Comparison of ENCODE assay signal across 9 cellular contexts in the genomic region with DNA sequence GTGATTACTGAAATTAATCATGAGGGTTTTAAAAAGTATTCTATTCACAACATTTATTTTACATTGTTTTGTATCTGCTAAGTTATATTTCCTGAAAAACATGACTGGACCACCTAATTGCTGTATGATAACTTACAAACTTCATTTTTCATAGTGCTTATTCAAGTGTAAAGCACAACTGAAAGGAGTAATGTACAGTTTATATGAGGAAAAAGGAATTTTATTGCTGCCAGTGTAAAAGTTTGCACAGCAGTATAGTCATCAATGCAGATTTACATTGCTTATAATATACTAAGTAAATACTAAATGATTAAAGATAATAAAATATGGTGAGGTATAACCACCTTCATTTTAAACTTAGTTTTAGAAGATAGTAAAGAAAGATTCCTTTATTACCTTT. TPM values are rescaled to one million over a fixed set of nuclear protein-coding genes. Genes with fewer than 3 reads are reported as not detected.
A peak's percentile ranks its signal among the peaks of the same experiment; 100 is the strongest.
DNase-seq lines count a peak whose midpoint lies in the region; ATAC-seq and TF ChIP-seq lines count a peak whose summit lies in the region.
"Had no signal": no experiment of that assay in that cellular context is flagged by ENCODE, and none has a peak within 500 bp of the region (broad histone marks: within the 10 kb centered on the region; RNA-seq: fewer than 3 reads in every experiment).

No MANE protein-coding gene starts in this region.

- H3K27me3 ChIP-seq in Peyer's patch (no peaks in the 10 kb centered on the region), prostate gland (replicated peaks; ENCODE audit: insufficient read depth) (no peaks in the 10 kb centered on the region)

- peak overlapping the region; percentile 31; the same call in 1 of the 2 replicates for H3K9ac ChIP-seq in ES-I3 (ENCODE audit: low read depth, low read length)

- no peak for ATAC-seq in HG02970 (IDR thresholded peaks at IDR 0.05; ENCODE audit: low FRiP score, unreplicated experiment)

- TF ChIP-seq CTCF in Peyer's patch (IDR thresholded peaks at IDR 0.05): no peak
- TF ChIP-seq CTCF in prostate gland (IDR thresholded peaks at IDR 0.05): no peak

- no peak for DNase-seq in Peyer's patch
- DNase-seq in erythroblast (lab: John Stamatoyannopoulos, UW): no peak
- DNase-seq in prostate gland (ENCODE audit: low spot score): no peak
- DNase-seq in DMS153 treated with DMSO at 0.1 percent for 48 hours (lab: John Stamatoyannopoulos, UW; ENCODE audit: unreplicated experiment): no peak
- no peak for DNase-seq in HuH-7.5 (ENCODE audit: low spot score)
- DNase-seq in DMS114 treated with DMSO at 0.1 percent for 48 hours (lab: John Stamatoyannopoulos, UW; ENCODE audit: unreplicated experiment): no peak
- DNase-seq: NCI-H226 had no signal

- intact Hi-C loops in prostate gland (cut with DNase I): loop anchor here (10.0 kb wide), 1 partner anchor 267 kb away; no protein-coding TSS in a partner anchor

- peak overlapping the region; percentile 9 to 92 (median 86) for H3K4me3 ChIP-seq in Peyer's patch
- H3K4me3 ChIP-seq in prostate gland: peak overlapping the region; percentile 64 to 95

- H3K27ac ChIP-seq in Peyer's patch: peak overlapping the region in 2 of 4 donors; percentile 1 to 32
- H3K27ac ChIP-seq in prostate gland: peak overlapping the region; percentile 89 to 97

- TF ChIP-seq POLR2A in Peyer's patch (IDR thresholded peaks at IDR 0.05): no peak
- TF ChIP-seq POLR2A in erythroblast (IDR thresholded peaks at IDR 0.05; ENCODE audit: low read length): peak; percentile 15
- TF ChIP-seq POLR2A in prostate gland (IDR thresholded peaks at IDR 0.05): no peak

- no peaks in the 10 kb centered on the region for H3K36me3 ChIP-seq in ES-I3 (ENCODE audit: insufficient read depth, low read length)
- no peaks in the 10 kb centered on the region for H3K36me3 ChIP-seq in Peyer's patch
- no peaks in the 10 kb centered on the region for H3K36me3 ChIP-seq in prostate gland

- H3K9me3 ChIP-seq in ES-I3 (ENCODE audit: control insufficient read depth, insufficient read depth, low read length): no peaks in the 10 kb centered on the region
- no peaks in the 10 kb centered on the region for H3K9me3 ChIP-seq in Peyer's patch
- H3K9me3 ChIP-seq in prostate gland: no peaks in the 10 kb centered on the region

- H3K4me1 ChIP-seq in ES-I3 (ENCODE audit: insufficient read depth, low read length) (no peaks in the 10 kb centered on the region), Peyer's patch (peaks cover 0 to 12% (median 5%) of the 10 kb centered on the region in 4 donors), prostate gland (replicated peaks) (no peaks in the 10 kb centered on the region)

RNA-seq across cellular contexts. Expression of gene PTEN, which starts 4.0 kb away (rescaled TPM):
- 100 to 1,000 TPM; 107 to 146 (median 125) TPM for total RNA-seq in Peyer's patch
- total RNA-seq in prostate gland: 10 to 100 TPM; 85.8 to 90.2 TPM

RNA-seq across cellular contexts. Expression of gene KLLN, which starts 4.1 kb away (rescaled TPM):
- 1 to 10 TPM in 1 of 4 donors, under 1 TPM in 3; 0.35 to 1.1 (median 0.61) TPM for total RNA-seq in Peyer's patch
- 1 to 10 TPM in 1 of 2 donors, under 1 TPM in 1; 0.55 to 1.1 TPM for total RNA-seq in prostate gland

RNA-seq across cellular contexts. Expression of gene ATAD1, which starts 49.4 kb away (rescaled TPM):
- 10 to 100 TPM; 27.2 to 36.3 (median 32.2) TPM for total RNA-seq in Peyer's patch
- total RNA-seq in prostate gland: 10 to 100 TPM; 50.2 to 59.6 TPM
